1 cellular context compared by ENCODE assay signal in genomic region chr16:3175157-3176153, GRCh38.
TF ChIP-seq lines count a peak whose summit lies in the region.

No MANE protein-coding gene starts in this region.

TF ChIP-seq in WTC11, 78 proteins besides CTCF, POLR2A, EP300 and RAD21 (continued from another document):
- TF ChIP-seq PRDM15 (CRISPR knock-in tag; IDR thresholded peaks at IDR 0.05) (no peak), SOX15 (CRISPR knock-in tag; IDR thresholded peaks at IDR 0.05) (no peak), ATF1 (CRISPR knock-in tag; IDR thresholded peaks at IDR 0.05) (no peak), ZNF532 (CRISPR knock-in tag; IDR thresholded peaks at IDR 0.05; ENCODE audit: borderline replicate concordance) (no peak), IRF1 (CRISPR knock-in tag; IDR thresholded peaks at IDR 0.05) (no peak)
TF ChIP-seq in WTC11: peak in this region for 6.
